Comparison of ENCODE assay signal across 24 cellular contexts in the genomic region with DNA sequence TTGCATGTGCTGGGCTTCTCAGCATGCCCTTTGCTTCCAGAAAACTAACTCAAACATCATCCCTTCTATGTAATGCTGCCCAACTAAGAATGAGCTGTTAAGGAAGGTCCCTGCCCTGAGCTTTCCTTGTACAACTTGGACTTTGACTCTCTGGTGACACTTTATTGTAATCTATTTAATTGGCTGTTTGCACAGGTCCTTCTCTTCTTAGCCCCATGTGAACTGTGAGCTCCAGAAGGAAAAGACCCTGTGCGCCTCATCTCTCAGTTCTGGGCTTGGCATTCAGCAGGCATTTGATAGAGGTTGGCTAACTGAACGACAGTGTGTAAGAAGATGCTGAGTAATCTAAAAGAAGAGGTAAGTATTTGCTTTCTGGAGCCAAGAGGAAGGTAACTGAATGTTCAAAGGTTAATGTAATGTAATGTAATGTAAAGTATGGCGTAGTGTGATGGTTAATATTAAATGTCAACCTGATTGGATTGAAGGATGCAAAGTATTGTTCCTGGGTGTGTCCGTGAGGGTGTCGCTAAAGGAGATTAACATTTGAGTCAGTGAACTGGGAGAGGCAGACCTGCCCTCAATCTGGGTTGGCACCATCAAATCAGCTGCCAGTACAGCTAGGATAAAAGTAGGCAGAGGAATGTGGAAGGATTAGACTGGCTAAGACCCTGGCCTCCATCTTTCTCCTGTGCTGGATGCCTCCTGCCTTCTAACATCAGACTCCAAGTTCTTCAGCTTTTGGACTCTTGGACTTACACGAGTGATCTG.
A peak's percentile ranks its signal among the peaks of the same experiment; 100 is the strongest.
DNase-seq lines count a peak whose midpoint lies in the region; ATAC-seq, FAIRE-seq and TF ChIP-seq lines count a peak whose summit lies in the region.
"Had no signal": no experiment of that assay in that cellular context is flagged by ENCODE, and none has a peak within 500 bp of the region (broad histone marks: within the 10 kb centered on the region; RNA-seq: fewer than 3 reads in every experiment).

No MANE protein-coding gene starts in this region.

- H2AFZ ChIP-seq in HepG2 (ENCODE audit: low read length), result no peak overlapping the region
- H2AFZ ChIP-seq in keratinocyte (ENCODE audit: control insufficient read depth, low read length), result no peak overlapping the region
- H2AFZ ChIP-seq: parathyroid adenoma had no signal

- H3K36me3 ChIP-seq in HepG2 (replicated peaks in 1 of 2; ENCODE audit: control insufficient read depth in 1 of 2, insufficient read depth in 2 of 2, low read length in 2 of 2) (no peaks in the 10 kb centered on the region), right lobe of liver (no peaks in the 10 kb centered on the region), keratinocyte (ENCODE audit: control insufficient read depth in 2 of 2, extremely low read depth in 1 of 2, insufficient read depth in 2 of 2, low read length in 2 of 2) (no peaks in the 10 kb centered on the region)

- H3K27ac Mint-ChIP-seq in T-cell, result peak overlapping the region; percentile 11 to 13
- H3K27ac Mint-ChIP-seq: nephron had no signal

- in situ Hi-C loops in HepG2 (cut with HindIII; ENCODE audit: extremely low pct_ligation_motif_present, low pct_unique_long_range_greater_than_20kb), result loop anchor here (5.0 kb wide), 1 partner anchor 415 kb away; no protein-coding TSS in a partner anchor

- no peaks in the 10 kb centered on the region for H3K27me3 Mint-ChIP-seq in T-cell
- H3K27me3 Mint-ChIP-seq: CD4-positive, CD25-positive, alpha-beta regulatory T cell; IgD-negative memory B cell had no signal

- H3K4me3 ChIP-seq in HepG2 (replicated peaks in 1 of 3; ENCODE audit: insufficient read depth in 1 of 3, low read depth in 2 of 3, low read length in 3 of 3) (no peak overlapping the region), right lobe of liver (no peak overlapping the region), keratinocyte (ENCODE audit: control insufficient read depth in 2 of 3, extremely low read depth in 1 of 3, insufficient read depth in 2 of 3, low read depth in 1 of 3, low read length in 3 of 3) (no peak overlapping the region)
- H3K4me3 ChIP-seq: stomach, tibial nerve had no signal

- H3K36me3 Mint-ChIP-seq in T-cell, result peaks cover 51% of the 10 kb centered on the region

- H3K9me3 ChIP-seq in HepG2 (ENCODE audit: low read length) (no peaks in the 10 kb centered on the region), right lobe of liver (no peaks in the 10 kb centered on the region), keratinocyte (ENCODE audit: control insufficient read depth, low read depth, low read length) (no peaks in the 10 kb centered on the region)
- H3K9me3 ChIP-seq: stomach, tibial nerve had no signal

- no peak for TF ChIP-seq RAD21 in HepG2 (CRISPR knock-in tag; IDR thresholded peaks at IDR 0.05)

- CTCF ChIA-PET in HepG2 (lab: Yijun Ruan, JAX; ENCODE audit: low intra/inter-chr PET ratio, low total read pairs), result no interaction called here
- CTCF ChIA-PET in T-cell (lab: Charles Lee), result interaction anchor here (0.5 to 1.4 kb wide), 8 partner anchors 9 to 416 kb away, joined by 3 to 6 read pairs (median 3); no protein-coding TSS in a partner anchor

- peaks cover 0 to 19% (median 3%) of the 10 kb centered on the region in 3 donors for H3K4me1 Mint-ChIP-seq in T-cell

- no peak overlapping the region for H3K9ac ChIP-seq in HepG2 (ENCODE audit: insufficient read depth, low read depth, low read length)
- no peak overlapping the region for H3K9ac ChIP-seq in keratinocyte (ENCODE audit: control insufficient read depth, extremely low read depth, insufficient read depth, low read length)
- H3K9ac ChIP-seq: parathyroid adenoma had no signal

- POLR2A ChIA-PET in HepG2 (lab: Yijun Ruan, JAX), result no interaction called here
- POLR2A ChIA-PET in T-cell (lab: Charles Lee), result interaction anchor here (0.6 to 0.7 kb wide), 2 partner anchors 13 to 123 kb away, joined by 3 to 4 read pairs; no protein-coding TSS in a partner anchor

- H3K4me2 ChIP-seq in HepG2 (ENCODE audit: low read depth, low read length) (no peak overlapping the region), keratinocyte (ENCODE audit: control insufficient read depth, extremely low read depth, insufficient read depth, low read depth, low read length) (no peak overlapping the region)

- BruUV-seq in HepG2 (replicated peaks; lab: Mats Ljungman, UMichigan), result no TSS peak

- H3K27ac ChIP-seq in HepG2 (ENCODE audit: extremely low read length, insufficient read depth, low read length), result no peak overlapping the region
- H3K27ac ChIP-seq in right lobe of liver, result no peak overlapping the region
- no peak overlapping the region for H3K27ac ChIP-seq in keratinocyte (ENCODE audit: control insufficient read depth, insufficient read depth, low read length)
- H3K27ac ChIP-seq in substantia nigra (ENCODE audit: low read depth, low read length, poor library complexity, severe bottlenecking), result peak overlapping the region; percentile 30
- H3K27ac ChIP-seq: parathyroid adenoma, stomach, tibial nerve had no signal

- H3K9me1 ChIP-seq in keratinocyte (ENCODE audit: control insufficient read depth, extremely low read depth, insufficient read depth, low read length), result no peaks in the 10 kb centered on the region

- TF ChIP-seq POLR2A in HepG2 (IDR thresholded peaks at IDR 0.05; ENCODE audit: insufficient read depth in 1 of 2, low read depth in 2 of 2, low read length in 2 of 2) (no peak), right lobe of liver (IDR thresholded peaks at IDR 0.05) (no peak)

- H3K4me1 ChIP-seq in HepG2 (ENCODE audit: insufficient read depth, low read length), result no peaks in the 10 kb centered on the region
- peaks cover 0 to 8% (median 0%) of the 10 kb centered on the region in 4 donors for H3K4me1 ChIP-seq in right lobe of liver
- no peaks in the 10 kb centered on the region for H3K4me1 ChIP-seq in keratinocyte (ENCODE audit: control insufficient read depth, extremely low read depth, insufficient read depth, low read length)
- H3K4me1 ChIP-seq: parathyroid adenoma, stomach, tibial nerve had no signal

- TF ChIP-seq CTCF in HepG2 (CRISPR knock-in tag; IDR thresholded peaks at IDR 0.05), result no peak
- TF ChIP-seq CTCF in right lobe of liver (IDR thresholded peaks at IDR 0.05), result no peak
- TF ChIP-seq CTCF in keratinocyte (optimal IDR thresholded peaks at IDR 0.05 in 1 of 3, IDR thresholded peaks at IDR 0.05 in 1 of 3, conservative IDR thresholded peaks at IDR 0.05 in 1 of 3; ENCODE audit: extremely low read depth in 1 of 3, insufficient read depth in 2 of 3, low read length in 3 of 3), result no peak

- H4K20me1 ChIP-seq in HepG2 (ENCODE audit: insufficient read depth, low read length) (no peaks in the 10 kb centered on the region), keratinocyte (ENCODE audit: control insufficient read depth, extremely low read depth, insufficient read depth, low read length) (no peaks in the 10 kb centered on the region)

- H3K27me3 ChIP-seq in HepG2 (ENCODE audit: control insufficient read depth in 1 of 2, insufficient read depth in 2 of 2, low read length in 2 of 2), result no peaks in the 10 kb centered on the region
- no peaks in the 10 kb centered on the region for H3K27me3 ChIP-seq in right lobe of liver
- H3K27me3 ChIP-seq in keratinocyte (ENCODE audit: control insufficient read depth, extremely low read depth, insufficient read depth, low read length), result no peaks in the 10 kb centered on the region
- H3K27me3 ChIP-seq: stomach, tibial nerve had no signal

- dilution Hi-C loops in keratinocyte (cut with MboI; ENCODE audit: extremely low pct_ligation_motif_present, low sequenced_read_pairs), result no loop called here

- H3K4me3 Mint-ChIP-seq in T-cell, result no peak overlapping the region
- H3K4me3 Mint-ChIP-seq: CD4-positive, CD25-positive, alpha-beta regulatory T cell; IgD-negative memory B cell; nephron had no signal

- H3K79me2 ChIP-seq in HepG2 (ENCODE audit: insufficient read depth, low read length) (no peaks in the 10 kb centered on the region), keratinocyte (ENCODE audit: control insufficient read depth, insufficient read depth, low read length) (no peaks in the 10 kb centered on the region)
- H3K79me2 ChIP-seq: parathyroid adenoma had no signal

- no peaks in the 10 kb centered on the region for H3K9me3 Mint-ChIP-seq in T-cell
- H3K9me3 Mint-ChIP-seq: CD4-positive, CD25-positive, alpha-beta regulatory T cell; IgD-negative memory B cell; nephron had no signal

- no peak for DNase-seq in HepG2 (ENCODE audit: low spot score)
- no peak for DNase-seq in right lobe of liver
- no peak for DNase-seq in T-cell
- no peak for DNase-seq in keratinocyte (ENCODE audit: low read depth, low spot score)
- no peak for DNase-seq in substantia nigra (lab: John Stamatoyannopoulos, UW)
- DNase-seq in AG08396 (ENCODE audit: low spot score), result no peak
- DNase-seq in HT-29 (ENCODE audit: low spot score), result no peak
- no peak for DNase-seq in DMS53 (lab: John Stamatoyannopoulos, UW)
- DNase-seq: activated CD4-positive, CD25-positive, alpha-beta regulatory T cell; CD4-positive, CD25-positive, alpha-beta regulatory T cell; cerebellar nuclear complex; mesenchymal stem cell; NCI-H2081; NCI-H345; right cardiac atrium; stimulated activated CD4-positive, alpha-beta T cell treated with anti-CD3 and anti-CD28 coated beads, Interleukin-12 subunit alpha, Interleukin-12 subunit beta, amount 100 ng/mL, for 4 hours; stimulated activated CD4-positive, alpha-beta T cell treated with anti-CD3 and anti-CD28 coated beads, Interleukin-4, amount 100 ng/mL, for 24 hours; stomach had no signal

- intact Hi-C loops in HepG2 (cut with micrococcal nuclease; ENCODE audit: unreplicated experiment), result no loop called here
- intact Hi-C loops in right lobe of liver (cut with DNase I), result no loop called here

- 2% methylated on average over 6 of the region's 6 CpGs for WGBS in HepG2 (ENCODE audit: low lambda C conversion rate)
- WGBS in right lobe of liver (ENCODE audit: insufficient coverage, low coverage, low lambda C conversion rate, missing lambda C conversion rate), result 66% methylated on average over 6 of the region's 6 CpGs

- FAIRE-seq in HepG2 (lab: Jason Lieb, UNC) (no peak), keratinocyte (lab: Jason Lieb, UNC) (peak; percentile 36)
- FAIRE-seq: endothelial cell of umbilical vein had no signal

- ATAC-seq in HepG2 (no peak), right lobe of liver (no peak), T-cell (replicated peaks in 1 of 4) (no peak)
- ATAC-seq: right cardiac atrium, Right ventricle myocardium inferior had no signal

- TF ChIP-seq EP300 in HepG2 (IDR thresholded peaks at IDR 0.05; ENCODE audit: low read depth in 2 of 2, low read length in 2 of 2) (no peak), HepG2 (CRISPR knock-in tag; IDR thresholded peaks at IDR 0.05; ENCODE audit: borderline replicate concordance) (no peak)

TF ChIP-seq in HepG2, 621 proteins besides CTCF, POLR2A, EP300 and RAD21 (continues in another document):
- TF ChIP-seq MAFF (IDR thresholded peaks at IDR 0.05; ENCODE audit: low read depth, low read length) (0 out of 2 replicates have a peak, but pooled peaks have one; percentile 32), MAFK (conservative IDR thresholded peaks at IDR 0.05 in 1 of 2, IDR thresholded peaks at IDR 0.05 in 1 of 2; ENCODE audit: low read length in 2 of 2) (peak; percentile 28 to 54; a peak in 3 of 4 replicates)
